In the genomic region with DNA sequence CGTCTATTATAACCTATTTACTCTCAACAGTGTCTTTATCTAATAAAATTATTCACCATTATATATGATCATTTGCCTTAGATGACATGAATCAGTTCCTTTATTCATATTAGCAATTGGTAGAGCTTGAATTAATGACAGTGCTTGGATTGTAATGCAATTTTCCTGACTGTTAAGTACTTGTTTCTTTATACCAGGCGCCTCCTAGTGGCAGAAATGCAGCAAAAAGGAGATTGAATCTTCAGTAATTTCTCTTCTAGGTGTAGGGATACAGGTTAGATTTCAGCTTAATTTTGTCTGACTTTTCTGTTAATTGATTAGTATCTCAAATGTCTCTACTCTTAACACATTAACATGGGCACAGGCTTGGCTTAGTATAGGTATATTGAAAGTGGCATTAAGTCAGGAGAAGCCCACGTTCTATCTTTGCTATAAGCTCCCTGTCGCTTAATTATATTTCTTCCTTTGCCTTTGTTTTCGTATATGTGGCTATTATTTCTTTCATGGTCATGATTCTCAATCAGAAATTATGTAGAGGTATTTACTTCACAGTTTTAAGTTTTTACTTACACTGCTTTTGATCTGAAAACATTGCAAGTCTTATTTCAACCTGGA, we compare ENCODE assay signal across 8 cellular contexts. TPM values are rescaled to one million over a fixed set of nuclear protein-coding genes. Genes with fewer than 3 reads are reported as not detected.
DNase-seq lines count a peak whose midpoint lies in the region; ATAC-seq and TF ChIP-seq lines count a peak whose summit lies in the region.

No MANE protein-coding gene starts in this region.

- intact Hi-C loops in heart left ventricle (cut with DNase I) = loop anchor here in 8 of 10 donors (1.0 to 5.0 kb wide), 8 partner anchors 265 to 561 kb away; no protein-coding TSS in a partner anchor

- H3K9me3 ChIP-seq in MM.1S (replicated peaks; ENCODE audit: insufficient read depth, low read length) (no peaks in the 10 kb centered on the region), RWPE2 (ENCODE audit: severe bottlenecking) (no peaks in the 10 kb centered on the region), heart left ventricle (no peaks in the 10 kb centered on the region)

- 56 to 66% (median 63%) methylated on average over 5 of the region's 5 CpGs for WGBS in heart left ventricle, 4 donors

- no peak for TF ChIP-seq POLR2A in heart left ventricle (IDR thresholded peaks at IDR 0.05)

- H3K4me1 ChIP-seq in MM.1S (ENCODE audit: low read length) (no peaks in the 10 kb centered on the region), RWPE2 (ENCODE audit: insufficient read depth, poor library complexity, severe bottlenecking) (no peaks in the 10 kb centered on the region), heart left ventricle (peaks cover 0 to 10% (median 0%) of the 10 kb centered on the region in 12 donors)

- H3K4me3 ChIP-seq in GM06990 (replicated peaks; ENCODE audit: low read depth, low read length) (no peak overlapping the region), MM.1S (ENCODE audit: low read length) (no peak overlapping the region), RWPE2 (ENCODE audit: severe bottlenecking) (no peak overlapping the region), heart left ventricle (no peak overlapping the region)

- H3F3A ChIP-seq in MM.1S (ENCODE audit: insufficient read depth, low read length) = no peaks in the 10 kb centered on the region

- no peaks in the 10 kb centered on the region for H4K20me1 ChIP-seq in MM.1S (ENCODE audit: insufficient read depth, low read length)

- no peak for ATAC-seq in RWPE2 (ENCODE audit: low read depth)
- peak in 2 of 4 donors; percentile 43 to 56 for ATAC-seq in heart left ventricle
- ATAC-seq in HG03457 (IDR thresholded peaks at IDR 0.05; ENCODE audit: unreplicated experiment) = no peak
- no peak for ATAC-seq in HG03108 (IDR thresholded peaks at IDR 0.05; ENCODE audit: unreplicated experiment)

- H3K79me2 ChIP-seq in MM.1S (ENCODE audit: low read length) = no peaks in the 10 kb centered on the region

- H3K9ac ChIP-seq in MM.1S (ENCODE audit: low read length) = no peak overlapping the region

- TF ChIP-seq CTCF in GM06990 (IDR thresholded peaks at IDR 0.05; ENCODE audit: insufficient read depth, low read length, poor library complexity, severe bottlenecking) (peak; percentile 80), MM.1S (IDR thresholded peaks at IDR 0.05; ENCODE audit: low read length) (peak; percentile 55), RWPE2 (IDR thresholded peaks at IDR 0.05; ENCODE audit: poor library complexity, severe bottlenecking) (peak; percentile 82), heart left ventricle (IDR thresholded peaks at IDR 0.05) (peak; percentile 71 to 95 (median 87))

- DNase-seq in GM06990 (ENCODE audit: extremely low read depth, insufficient read length) (no peak), MM.1S (peak; percentile 48), RWPE2 (ENCODE audit: low spot score) (no peak), heart left ventricle (peak in 4 of 5 donors; percentile 54 to 74 (median 70)), retina (peak; percentile 33)
- DNase-seq in activated naive CD8-positive, alpha-beta T cell treated with anti-CD3 and anti-CD28 coated beads, Interleukin-2, amount 50 U/mL, for 16 hours (ENCODE audit: low read depth, low spot score) = peak; percentile 33

- H2AFZ ChIP-seq in MM.1S (ENCODE audit: low read length) = no peak overlapping the region

- H3K4me2 ChIP-seq in MM.1S (ENCODE audit: low read depth, low read length) = no peak overlapping the region

- H3K9me2 ChIP-seq in MM.1S (replicated peaks; ENCODE audit: insufficient read depth, low read length) = no peaks in the 10 kb centered on the region

- H3K27me3 ChIP-seq in GM06990 (replicated peaks; ENCODE audit: control insufficient read depth, insufficient read depth, low read length) = no peaks in the 10 kb centered on the region
- H3K27me3 ChIP-seq in MM.1S (replicated peaks; ENCODE audit: insufficient read depth, low read length) = no peaks in the 10 kb centered on the region
- H3K27me3 ChIP-seq in RWPE2 (ENCODE audit: insufficient read depth, poor library complexity, severe bottlenecking) = no peaks in the 10 kb centered on the region
- H3K27me3 ChIP-seq in heart left ventricle = no peaks in the 10 kb centered on the region

- H3K27ac ChIP-seq in MM.1S (ENCODE audit: low read length) = no peak overlapping the region
- no peak overlapping the region for H3K27ac ChIP-seq in RWPE2 (ENCODE audit: poor library complexity, severe bottlenecking)
- no peak overlapping the region for H3K27ac ChIP-seq in heart left ventricle

- H3K36me3 ChIP-seq in GM06990 (ENCODE audit: control insufficient read depth, insufficient read depth, low read length) = no peaks in the 10 kb centered on the region
- H3K36me3 ChIP-seq in MM.1S (replicated peaks; ENCODE audit: insufficient read depth, low read length) = no peaks in the 10 kb centered on the region
- H3K36me3 ChIP-seq in RWPE2 (ENCODE audit: low read depth) = no peaks in the 10 kb centered on the region
- no peaks in the 10 kb centered on the region for H3K36me3 ChIP-seq in heart left ventricle

RNA-seq across cellular contexts. Expression of gene LHFPL6, which starts 9.1 kb away (rescaled TPM):
- total RNA-seq in heart left ventricle = 10 to 100 TPM; 34.4 to 74.4 (median 55.3) TPM
- polyA plus RNA-seq in heart left ventricle = 10 to 100 TPM; 40.7 to 41.8 TPM

RNA-seq across cellular contexts. Expression of gene COG6, which starts 43.3 kb away (rescaled TPM):
- total RNA-seq in heart left ventricle = 10 to 100 TPM; 10.8 to 52.7 (median 32.9) TPM
- polyA plus RNA-seq in heart left ventricle = 10 to 100 TPM in 1 of 2 donors, 1 to 10 TPM in 1; 6.3 to 12.9 TPM

Comparison
In these comparisons a context has a peak if more than half of its experiments do, and no peak if none do; other contexts are left out.
1. DNase-seq: peak in MM.1S (single experiment), activated naive CD8-positive, alpha-beta T cell treated with anti-CD3 and anti-CD28 coated beads, Interleukin-2, amount 50 U/mL, for 16 hours (single experiment), heart left ventricle (4 of 5) and retina (single experiment); none in GM06990 (single experiment) and RWPE2 (single experiment).
2. Peak in every context shown above with its lines, with median percentiles within 50 percentile points of each other: CTCF ChIP-seq.